Comparison of ENCODE assay signal across 7 cellular contexts in genomic region chr9:12775373-12775962, GRCh38. TPM values are rescaled to one million over a fixed set of nuclear protein-coding genes. Genes with fewer than 3 reads are reported as not detected.
DNase-seq lines count a peak whose midpoint lies in the region; ATAC-seq and TF ChIP-seq lines count a peak whose summit lies in the region.

No MANE protein-coding gene starts in this region.

- peak overlapping the region; percentile 76 to 96 for H3K9ac ChIP-seq in colonic mucosa (ENCODE audit: low read depth in 2 of 2, low read length in 2 of 2)
- H3K9ac ChIP-seq in mesenchymal stem cell (ENCODE audit: low read length), result peak overlapping the region; percentile 92

- H3K4me1 Mint-ChIP-seq in effector memory CD8-positive, alpha-beta T cell (ENCODE audit: low read depth in 2 of 2), result peaks cover 0 to 1% of the 10 kb centered on the region in 2 donors

- peak overlapping the region; percentile 95 to 99 for H3K18ac ChIP-seq in mesenchymal stem cell (ENCODE audit: low read depth in 1 of 2, low read length in 2 of 2)

- H3K27me3 Mint-ChIP-seq in effector memory CD8-positive, alpha-beta T cell, result peaks cover 8 to 20% of the 10 kb centered on the region in 2 donors

- under 1% methylated on average over 26 of the region's 37 CpGs for WGBS in mesenchymal stem cell
- under 1% methylated on average over 37 of the region's 37 CpGs for WGBS in urinary bladder

- DNase-seq in NCI-H1930 (lab: John Stamatoyannopoulos, UW), result peak; percentile 25 to 46
- DNase-seq in colonic mucosa, result no peak
- DNase-seq in mesenchymal stem cell, result peak; percentile 41
- no peak for DNase-seq in effector memory CD8-positive, alpha-beta T cell

- H4K8ac ChIP-seq in mesenchymal stem cell (ENCODE audit: low read length), result peak overlapping the region; percentile 96

- H3K27ac ChIP-seq in colonic mucosa, result peak overlapping the region; percentile 96
- peak overlapping the region; percentile 85 for H3K27ac ChIP-seq in mesenchymal stem cell (ENCODE audit: low read length, poor library complexity, severe bottlenecking)
- peak overlapping the region; percentile 81 for H3K27ac ChIP-seq in urinary bladder (ENCODE audit: low read depth)

- H3K9me3 Mint-ChIP-seq in effector memory CD8-positive, alpha-beta T cell, result peaks cover 6 to 21% of the 10 kb centered on the region in 2 donors

- H3K4me2 ChIP-seq in mesenchymal stem cell (ENCODE audit: low read length, poor library complexity, severe bottlenecking), result peak overlapping the region; percentile 93

- H2BK12ac ChIP-seq in mesenchymal stem cell (ENCODE audit: low read length in 2 of 2), result peak overlapping the region; percentile 72 to 84

- peaks cover 5% of the 10 kb centered on the region for H3K79me1 ChIP-seq in mesenchymal stem cell (replicated peaks; ENCODE audit: low read length, poor library complexity, severe bottlenecking)

- intact Hi-C loops in colonic mucosa (cut with DNase I), result loop anchor here (5.0 kb wide), 2 partner anchors 42 to 107 kb away; no protein-coding TSS in a partner anchor

- H3K36me3 ChIP-seq in colonic mucosa, result no peaks in the 10 kb centered on the region
- peaks cover 0 to 18% of the 10 kb centered on the region in 2 experiments for H3K36me3 ChIP-seq in mesenchymal stem cell (ENCODE audit: control insufficient read depth in 1 of 2, insufficient read depth in 2 of 2, low read depth in 1 of 2, low read length in 2 of 2)
- H3K36me3 ChIP-seq in urinary bladder (ENCODE audit: insufficient read depth), result no peaks in the 10 kb centered on the region

- peak overlapping the region; percentile 95 for H4K91ac ChIP-seq in mesenchymal stem cell (ENCODE audit: low read length)

- H3K4me1 ChIP-seq in colonic mucosa (no peaks in the 10 kb centered on the region), mesenchymal stem cell (ENCODE audit: control insufficient read depth, insufficient read depth, low read depth, low read length) (peaks cover 3% of the 10 kb centered on the region), urinary bladder (ENCODE audit: insufficient read depth) (no peaks in the 10 kb centered on the region)

- peak overlapping the region; percentile 70 for H2BK15ac ChIP-seq in mesenchymal stem cell (ENCODE audit: low read depth, poor library complexity, severe bottlenecking)

- H3K4me3 ChIP-seq in colonic mucosa (peak overlapping the region; percentile 69), mesenchymal stem cell (ENCODE audit: insufficient read depth in 1 of 2, low read depth in 1 of 2, low read length in 2 of 2) (peak overlapping the region; percentile 80 to 90), urinary bladder (ENCODE audit: low read depth, low read length) (peak overlapping the region; percentile 59)

- peak overlapping the region; percentile 80 for H2BK120ac ChIP-seq in mesenchymal stem cell (ENCODE audit: low read depth, low read length)

- no peak overlapping the region for H2BK5ac ChIP-seq in mesenchymal stem cell (ENCODE audit: low read depth, low read length, poor library complexity, severe bottlenecking)

- H3K9me3 ChIP-seq in colonic mucosa (no peaks in the 10 kb centered on the region), mesenchymal stem cell (ENCODE audit: control insufficient read depth, low read length) (no peaks in the 10 kb centered on the region)

- H3K27ac Mint-ChIP-seq in effector memory CD8-positive, alpha-beta T cell, result no peak overlapping the region

- H2AK5ac ChIP-seq in mesenchymal stem cell (ENCODE audit: low read length, severe bottlenecking), result no peak overlapping the region

- ATAC-seq in GM19395 (IDR thresholded peaks at IDR 0.05; ENCODE audit: unreplicated experiment), result peak; percentile 12
- ATAC-seq in effector memory CD8-positive, alpha-beta T cell (replicated peaks), result no peak
- ATAC-seq in GM21528 (IDR thresholded peaks at IDR 0.05; ENCODE audit: low FRiP score, unreplicated experiment), result no peak

- peak overlapping the region; percentile 84 for H2AFZ ChIP-seq in mesenchymal stem cell (ENCODE audit: low read depth, low read length)

- no peak overlapping the region for H3K4me3 Mint-ChIP-seq in effector memory CD8-positive, alpha-beta T cell

- TF ChIP-seq CTCF in colonic mucosa (IDR thresholded peaks at IDR 0.05), result no peak

- H3K4ac ChIP-seq in mesenchymal stem cell (ENCODE audit: low read depth in 1 of 2, low read length in 2 of 2), result peak overlapping the region; percentile 52 to 100

- H3K14ac ChIP-seq in mesenchymal stem cell (ENCODE audit: low read length in 2 of 2), result peak overlapping the region in 1 of 2 experiments; percentile 99

- no peaks in the 10 kb centered on the region for H3K27me3 ChIP-seq in colonic mucosa
- H3K27me3 ChIP-seq in mesenchymal stem cell (ENCODE audit: control insufficient read depth in 1 of 2, insufficient read depth in 1 of 2, low read length in 2 of 2), result no peaks in the 10 kb centered on the region

- no peaks in the 10 kb centered on the region for H3K36me3 Mint-ChIP-seq in effector memory CD8-positive, alpha-beta T cell (ENCODE audit: insufficient read depth)

- H3K23ac ChIP-seq in mesenchymal stem cell (ENCODE audit: low read length in 2 of 2), result peak overlapping the region in 1 of 2 experiments; percentile 46

RNA-seq across cellular contexts. Expression of gene LURAP1L, which starts 0.6 kb away (rescaled TPM):
- total RNA-seq in colonic mucosa, result 10 to 100 TPM; 19.3 to 42.5 TPM
- polyA plus RNA-seq in mesenchymal stem cell (2013, experiment 1 of 2), result 32.8 TPM
- 33.7 TPM for polyA plus RNA-seq in mesenchymal stem cell (2013, experiment 2 of 2)
- 34.5 TPM for total RNA-seq in urinary bladder
- polyA plus RNA-seq in urinary bladder, result 24.9 TPM

Comparison
In these comparisons a context has a peak if more than half of its experiments do, and no peak if none do; other contexts are left out.
1. DNase-seq: peak in NCI-H1930 (2 of 2) and mesenchymal stem cell (single experiment); none in colonic mucosa (single experiment) and effector memory CD8-positive, alpha-beta T cell (0 of 3).
2. Peak in every context shown above with its lines, with median percentiles within 50 percentile points of each other: H3K27ac ChIP-seq and H3K4me3 ChIP-seq.